In the genomic region with DNA sequence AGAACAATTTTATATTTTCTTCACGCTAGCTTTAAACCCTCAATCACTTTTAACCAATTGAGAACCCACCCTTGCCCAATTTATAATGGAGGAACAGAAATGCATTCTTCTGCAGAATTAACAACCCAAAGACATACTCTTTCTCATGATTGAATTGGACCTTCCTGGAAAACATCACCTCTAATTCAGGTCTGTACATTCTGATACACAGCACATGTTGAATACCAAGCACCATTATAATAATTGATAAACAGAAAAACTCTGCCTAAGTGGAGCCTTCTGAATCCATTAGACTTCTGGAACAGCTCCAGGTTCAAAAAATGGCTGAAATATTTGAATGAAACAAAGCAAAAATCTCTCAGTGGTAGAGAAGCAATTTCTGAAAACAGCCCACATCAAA, we compare ENCODE assay signal across 12 cellular contexts.
"Had no signal": no experiment of that assay in that cellular context is flagged by ENCODE, and none has a peak within 500 bp of the region (broad histone marks: within the 10 kb centered on the region; RNA-seq: fewer than 3 reads in every experiment).

No MANE protein-coding gene starts in this region.

- H3K27ac ChIP-seq: left lung, ovary, psoas muscle, stomach had no signal

- DNase-seq: activated effector memory CD4-positive, alpha-beta T cell treated with anti-CD3 and anti-CD28 coated beads, Interleukin-2, amount 50 U/mL, for 16 hours; cerebellar nuclear complex; cortex of kidney; kidney; left lung; ovary; psoas muscle; right cardiac atrium; stimulated activated CD4-positive, alpha-beta T cell treated with anti-CD3 and anti-CD28 coated beads, Interleukin-2, amount 100 ng/mL, for 24 hours; stomach; T-helper 2 cell had no signal

- H3K9me3 ChIP-seq: left lung, ovary, psoas muscle, stomach had no signal

- H3K27me3 ChIP-seq: left lung, ovary, stomach had no signal

- H3K27me3 Mint-ChIP-seq: type B pancreatic cell had no signal

- H3K4me3 ChIP-seq: left lung, ovary, psoas muscle, stomach had no signal

- H3K27ac Mint-ChIP-seq: type B pancreatic cell had no signal

- ATAC-seq: left lung, psoas muscle, right cardiac atrium had no signal

- H3K36me3 Mint-ChIP-seq: type B pancreatic cell had no signal

- H3K4me3 Mint-ChIP-seq: type B pancreatic cell had no signal

- H3K9me3 Mint-ChIP-seq: type B pancreatic cell had no signal

- H3K36me3 ChIP-seq: left lung, ovary, stomach had no signal
